In the genomic region with DNA sequence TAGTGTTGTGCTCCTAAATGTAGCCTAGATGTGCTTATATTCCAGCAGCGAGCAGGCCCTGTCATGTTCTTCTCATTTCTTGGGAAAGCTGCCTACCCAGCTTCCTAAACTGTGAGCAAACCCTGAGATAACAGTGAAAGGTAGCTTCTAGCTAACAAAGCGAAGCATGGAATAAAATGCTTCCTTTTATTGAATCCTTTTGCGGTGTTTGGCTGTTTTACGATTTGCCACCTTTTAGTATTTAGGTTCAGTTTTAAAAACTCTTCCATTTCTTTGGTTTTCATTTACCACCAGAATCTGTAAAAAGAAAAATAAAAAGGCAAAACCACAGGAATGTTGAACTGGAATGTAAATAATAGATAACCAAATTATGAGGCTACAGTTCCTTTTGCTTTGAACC, we compare ENCODE assay signal across 17 cellular contexts. TPM values are rescaled to one million over a fixed set of nuclear protein-coding genes. Genes with fewer than 3 reads are reported as not detected.
DNase-seq lines count a peak whose midpoint lies in the region; ATAC-seq and TF ChIP-seq lines count a peak whose summit lies in the region.
"Had no signal": no experiment of that assay in that cellular context is flagged by ENCODE, and none has a peak within 500 bp of the region (broad histone marks: within the 10 kb centered on the region; RNA-seq: fewer than 3 reads in every experiment).

No MANE protein-coding gene starts in this region.

- no peaks in the 10 kb centered on the region for H4K20me1 ChIP-seq in PC-9 (ENCODE audit: insufficient read depth)
- H4K20me1 ChIP-seq: BLaER1 treated with 17β-estradiol and CSF1 and Interleukin-3, amounts not matched to agents 10 nM and 100 nM had no signal

- WGBS in prostate gland, result 41% methylated on average over 4 of the region's 4 CpGs

- H3K79me2 ChIP-seq in PC-9 (ENCODE audit: low read depth), result no peaks in the 10 kb centered on the region
- H3K79me2 ChIP-seq: parathyroid adenoma had no signal

- H3K4me3 ChIP-seq in PC-9, result no peak overlapping the region
- no peak overlapping the region for H3K4me3 ChIP-seq in prostate gland
- H3K4me3 ChIP-seq: BLaER1 treated with 17β-estradiol and CSF1 and Interleukin-3, amounts not matched to agents 10 nM and 100 nM; thyroid gland had no signal

- H3F3A ChIP-seq in PC-9 (ENCODE audit: insufficient read depth, low read depth), result peaks cover 20% of the 10 kb centered on the region; the same call in 1 of the 2 replicates

- H3K36me3 ChIP-seq in PC-9 (ENCODE audit: low read depth) (no peaks in the 10 kb centered on the region), prostate gland (no peaks in the 10 kb centered on the region)
- H3K36me3 ChIP-seq: BLaER1 treated with 17β-estradiol and CSF1 and Interleukin-3, amounts not matched to agents 10 nM and 100 nM; thyroid gland had no signal

- H2AFZ ChIP-seq in PC-9, result no peak overlapping the region
- H2AFZ ChIP-seq: parathyroid adenoma had no signal

- H3K4me1 ChIP-seq in PC-9 (replicated peaks; ENCODE audit: insufficient read depth), result peaks cover 56% of the 10 kb centered on the region
- H3K4me1 ChIP-seq in prostate gland (replicated peaks), result no peaks in the 10 kb centered on the region
- H3K4me1 ChIP-seq: BLaER1 treated with 17β-estradiol and CSF1 and Interleukin-3, amounts not matched to agents 10 nM and 100 nM; parathyroid adenoma had no signal

- H3K9me3 ChIP-seq in PC-9 (ENCODE audit: insufficient read depth, low read depth) (no peaks in the 10 kb centered on the region), prostate gland (no peaks in the 10 kb centered on the region)
- H3K9me3 ChIP-seq: BLaER1 treated with 17β-estradiol and CSF1 and Interleukin-3, amounts not matched to agents 10 nM and 100 nM; thyroid gland had no signal

- no peaks in the 10 kb centered on the region; the same call in 1 of the 2 replicates for H3K4me1 Mint-ChIP-seq in HFFc6 (ENCODE audit: low read depth)

- CTCF ChIA-PET in PC-9 (lab: Charles Lee), result no interaction called here

- TF ChIP-seq CTCF in PC-9 (conservative IDR thresholded peaks at IDR 0.05) (no peak), prostate gland (IDR thresholded peaks at IDR 0.05) (no peak), HFFc6 (IDR thresholded peaks at IDR 0.05) (no peak)

- POLR2A ChIA-PET in PC-9 (lab: Charles Lee; ENCODE audit: unreplicated experiment), result interaction anchor here (0.6 to 0.7 kb wide), 2 partner anchors 81 to 425 kb away, joined by 5 to 7 read pairs; no protein-coding TSS in a partner anchor

- H3K27me3 Mint-ChIP-seq in HFFc6 (ENCODE audit: insufficient read depth), result peaks cover 4% of the 10 kb centered on the region

- no peaks in the 10 kb centered on the region for H3K36me3 Mint-ChIP-seq in HFFc6 (ENCODE audit: low read depth)

- intact Hi-C loops in PC-9 (cut with micrococcal nuclease; ENCODE audit: unreplicated experiment) (no loop called here), prostate gland (cut with DNase I) (no loop called here)

- no peaks in the 10 kb centered on the region for H3K9me2 ChIP-seq in PC-9 (ENCODE audit: insufficient read depth)

- ATAC-seq in HG02623 (IDR thresholded peaks at IDR 0.05; ENCODE audit: unreplicated experiment), result no peak

- H3K9me3 Mint-ChIP-seq in HFFc6, result no peaks in the 10 kb centered on the region; the same call in 1 of the 2 replicates

- no peak overlapping the region for H3K4me3 Mint-ChIP-seq in HFFc6

- peak overlapping the region; percentile 34 for H3K4me2 ChIP-seq in PC-9
- H3K4me2 ChIP-seq: BLaER1 treated with 17β-estradiol and CSF1 and Interleukin-3, amounts not matched to agents 10 nM and 100 nM had no signal

- TF ChIP-seq POLR2A in prostate gland (IDR thresholded peaks at IDR 0.05), result no peak

- H3K27me3 ChIP-seq in PC-9 (ENCODE audit: insufficient read depth, low read depth), result no peaks in the 10 kb centered on the region
- no peaks in the 10 kb centered on the region for H3K27me3 ChIP-seq in prostate gland (replicated peaks; ENCODE audit: insufficient read depth)
- H3K27me3 ChIP-seq: BLaER1 treated with 17β-estradiol and CSF1 and Interleukin-3, amounts not matched to agents 10 nM and 100 nM had no signal

- no peak overlapping the region for H3K27ac ChIP-seq in PC-9
- H3K27ac ChIP-seq in epithelial cell of prostate, result peak overlapping the region; percentile 78
- peak overlapping the region in 1 of 2 donors; percentile 33 for H3K27ac ChIP-seq in prostate gland
- H3K27ac ChIP-seq: BLaER1 treated with 17β-estradiol and CSF1 and Interleukin-3, amounts not matched to agents 10 nM and 100 nM; parathyroid adenoma; thyroid gland had no signal

- H3K27ac Mint-ChIP-seq in HFFc6, result no peak overlapping the region

- BruUV-seq in PC-9 (replicated peaks; lab: Mats Ljungman, UMichigan), result no TSS peak

- peak; percentile 49 for DNase-seq in HT-29 (ENCODE audit: low spot score)
- peak in 1 of 2 experiments; percentile 59 for DNase-seq in PC-9
- no peak for DNase-seq in epithelial cell of prostate (ENCODE audit: low read depth, low spot score)
- DNase-seq in prostate gland (ENCODE audit: low spot score), result peak; percentile 50
- no peak for DNase-seq in DMS 273 treated with DMSO at 0.1 percent for 48 hours (lab: John Stamatoyannopoulos, UW)
- no peak for DNase-seq in HFFc6
- DNase-seq: activated effector memory CD4-positive, alpha-beta T cell treated with anti-CD3 and anti-CD28 coated beads, Interleukin-2, amount 50 U/mL, for 16 hours; Karpas-422; NCI-H1436 treated with DMSO at 0.1 percent for 48 hours; NCI-H2227 treated with DMSO at 0.1 percent for 48 hours; NK-92 treated with Interleukin-12 subunit alpha and Interleukin-12 subunit beta, amount 100 ng/mL, for 24 hours; small intestine; T-helper 2 cell; thyroid gland had no signal

RNA-seq across cellular contexts. Expression of a gene that starts 5.0 kb away (rescaled TPM):
- 34.0 and 34.4 TPM in 2 replicates for total RNA-seq in HT-29 (2014; rRNA removed; shearing (Covaris generic))
- total RNA-seq in PC-9 (2021), result 88.1 and 88.7 TPM in 2 replicates
- 10 to 100 TPM; 28.0 to 35.2 TPM for total RNA-seq in prostate gland
- total RNA-seq in HFFc6 (2021; fragmentation: NEBNext Ultra II Directional; extraction: Animal tissue kit (Norgen Biotek cat#: 25700)), result under 1 TPM in 1 of 6 experiments, not detected in 5; 0.17 TPM

Comparison
In these comparisons a context has a peak if more than half of its experiments do, and no peak if none do; other contexts are left out.
1. DNase-seq: peak in HT-29 (single experiment) and prostate gland (single experiment); none in epithelial cell of prostate (single experiment), DMS 273 treated with DMSO at 0.1 percent for 48 hours (single experiment) and HFFc6 (single experiment).
2. RNA of a gene that starts 5.0 kb away (total RNA-seq): 88.1 to 88.7 TPM in PC-9, 28.0 to 35.2 TPM in prostate gland and 34.0 to 34.4 TPM in HT-29; 0.17 TPM in HFFc6; every median in the first group is over 10 times any median in the second.